In genomic region chr13:27952931-27953670, GRCh38 we compare ENCODE assay signal across 9 cellular contexts. TPM values are rescaled to one million over a fixed set of nuclear protein-coding genes. Genes with fewer than 3 reads are reported as not detected.
DNase-seq lines count a peak whose midpoint lies in the region; ATAC-seq and TF ChIP-seq lines count a peak whose summit lies in the region.
"Had no signal": no experiment of that assay in that cellular context is flagged by ENCODE, and none has a peak within 500 bp of the region (broad histone marks: within the 10 kb centered on the region; RNA-seq: fewer than 3 reads in every experiment).

No MANE protein-coding gene starts in this region.

- H3K9ac ChIP-seq in HUES6 (ENCODE audit: low read length): peak overlapping the region; percentile 8

- no peak overlapping the region for H3K27ac Mint-ChIP-seq in effector memory CD8-positive, alpha-beta T cell

- peaks cover 7% of the 10 kb centered on the region in 2 donors for H3K4me1 Mint-ChIP-seq in effector memory CD8-positive, alpha-beta T cell (ENCODE audit: low read depth in 2 of 2)

- H3K4me2 ChIP-seq in DOHH2 (ENCODE audit: low read length): peak overlapping the region; percentile 49

- peak overlapping the region; percentile 80 to 81 for H3K4me3 Mint-ChIP-seq in effector memory CD8-positive, alpha-beta T cell

- ATAC-seq in effector memory CD8-positive, alpha-beta T cell (replicated peaks): no peak
- no peak for ATAC-seq in HG02840 (IDR thresholded peaks at IDR 0.05; ENCODE audit: low FRiP score, unreplicated experiment)

- H3K27me3 Mint-ChIP-seq in effector memory CD8-positive, alpha-beta T cell: peaks cover 51 to 78% of the 10 kb centered on the region in 2 donors

- peaks cover 9% of the 10 kb centered on the region for H3K4me1 ChIP-seq in DOHH2 (ENCODE audit: control insufficient read depth, low read length)
- H3K4me1 ChIP-seq in HUES6 (ENCODE audit: control insufficient read depth, insufficient read depth, low read length): 0 out of 2 replicates have a peak, but pooled peaks cover 3% of the 10 kb centered on the region
- no peaks in the 10 kb centered on the region for H3K4me1 ChIP-seq in neuron (ENCODE audit: insufficient read depth, low read length)

- no peaks in the 10 kb centered on the region for H3K9me2 ChIP-seq in DOHH2 (replicated peaks; ENCODE audit: control insufficient read depth, low read length)

- H3K36me3 Mint-ChIP-seq in effector memory CD8-positive, alpha-beta T cell (ENCODE audit: insufficient read depth): no peaks in the 10 kb centered on the region

- no peak for DNase-seq in effector memory CD8-positive, alpha-beta T cell
- DNase-seq in H4 (ENCODE audit: low spot score): no peak
- DNase-seq in NCI-H1436 treated with DMSO at 0.1 percent for 48 hours (lab: John Stamatoyannopoulos, UW): no peak
- DNase-seq in activated CD4-positive, alpha-beta T cell treated with anti-CD3 and anti-CD28 coated beads for 1 hour: no peak

- no peaks in the 10 kb centered on the region for H3K36me3 ChIP-seq in DOHH2 (ENCODE audit: control insufficient read depth, low read length)
- H3K36me3 ChIP-seq in HUES6 (ENCODE audit: control insufficient read depth, insufficient read depth, low read length): no peaks in the 10 kb centered on the region
- H3K36me3 ChIP-seq in neuron (ENCODE audit: insufficient read depth, low read length): no peaks in the 10 kb centered on the region

- H3K27me3 ChIP-seq in DOHH2 (ENCODE audit: control insufficient read depth, low read length): peaks cover 16% of the 10 kb centered on the region
- H3K27me3 ChIP-seq in HUES6 (ENCODE audit: control insufficient read depth, insufficient read depth, low read length): peaks cover 96% of the 10 kb centered on the region
- peaks cover 54% of the 10 kb centered on the region for H3K27me3 ChIP-seq in neuron (ENCODE audit: insufficient read depth, low read length)

- H3K4me3 ChIP-seq in DOHH2 (ENCODE audit: low read length): peak overlapping the region; percentile 34
- peak overlapping the region; percentile 51 for H3K4me3 ChIP-seq in HUES6 (ENCODE audit: low read depth, low read length)
- H3K4me3 ChIP-seq in neuron (ENCODE audit: low read length): peak overlapping the region; percentile 38

- no peaks in the 10 kb centered on the region for H3F3A ChIP-seq in DOHH2 (ENCODE audit: control insufficient read depth, insufficient read depth)

- H3K9me3 ChIP-seq in DOHH2 (ENCODE audit: control insufficient read depth, insufficient read depth, low read length): no peaks in the 10 kb centered on the region
- H3K9me3 ChIP-seq in HUES6 (ENCODE audit: control insufficient read depth, insufficient read depth, low read depth, low read length): 0 out of 2 replicates have a peak, but pooled peaks cover 2% of the 10 kb centered on the region
- H3K9me3 ChIP-seq in neuron (ENCODE audit: low read length): no peaks in the 10 kb centered on the region

- H3K79me2 ChIP-seq in DOHH2 (ENCODE audit: control insufficient read depth, low read length): no peaks in the 10 kb centered on the region

- H3K9me3 Mint-ChIP-seq in effector memory CD8-positive, alpha-beta T cell: peaks cover 0 to 3% of the 10 kb centered on the region in 2 donors

- no peaks in the 10 kb centered on the region for H4K20me1 ChIP-seq in DOHH2 (ENCODE audit: control insufficient read depth, insufficient read depth, low read depth, low read length)

- no peak overlapping the region for H3K27ac ChIP-seq in DOHH2 (ENCODE audit: low read depth, low read length)
- H3K27ac ChIP-seq in HUES6 (ENCODE audit: low read depth, low read length): no peak overlapping the region
- H3K27ac ChIP-seq: epithelial cell of prostate had no signal

- H2AFZ ChIP-seq in neuron (ENCODE audit: low read depth, low read length): peak overlapping the region; percentile 55

- TF ChIP-seq CTCF in DOHH2 (IDR thresholded peaks at IDR 0.05; ENCODE audit: low read depth, low read length, poor library complexity, severe bottlenecking): no peak

RNA-seq across cellular contexts. Expression of gene CDX2, which starts 16.0 kb away (rescaled TPM):
- total RNA-seq in H4 (2014; rRNA removed; shearing (Covaris generic)): not detected in 2 replicates

RNA-seq across cellular contexts. Expression of gene PDX1, which starts 33.3 kb away (rescaled TPM):
- total RNA-seq in H4 (2014; rRNA removed; shearing (Covaris generic)): not detected in 2 replicates

RNA-seq across cellular contexts. Expression of gene URAD, which starts 35.4 kb away (rescaled TPM):
- not detected in 2 replicates for total RNA-seq in H4 (2014; rRNA removed; shearing (Covaris generic))
